Comparison of ENCODE assay signal across 19 cellular contexts in the genomic region with DNA sequence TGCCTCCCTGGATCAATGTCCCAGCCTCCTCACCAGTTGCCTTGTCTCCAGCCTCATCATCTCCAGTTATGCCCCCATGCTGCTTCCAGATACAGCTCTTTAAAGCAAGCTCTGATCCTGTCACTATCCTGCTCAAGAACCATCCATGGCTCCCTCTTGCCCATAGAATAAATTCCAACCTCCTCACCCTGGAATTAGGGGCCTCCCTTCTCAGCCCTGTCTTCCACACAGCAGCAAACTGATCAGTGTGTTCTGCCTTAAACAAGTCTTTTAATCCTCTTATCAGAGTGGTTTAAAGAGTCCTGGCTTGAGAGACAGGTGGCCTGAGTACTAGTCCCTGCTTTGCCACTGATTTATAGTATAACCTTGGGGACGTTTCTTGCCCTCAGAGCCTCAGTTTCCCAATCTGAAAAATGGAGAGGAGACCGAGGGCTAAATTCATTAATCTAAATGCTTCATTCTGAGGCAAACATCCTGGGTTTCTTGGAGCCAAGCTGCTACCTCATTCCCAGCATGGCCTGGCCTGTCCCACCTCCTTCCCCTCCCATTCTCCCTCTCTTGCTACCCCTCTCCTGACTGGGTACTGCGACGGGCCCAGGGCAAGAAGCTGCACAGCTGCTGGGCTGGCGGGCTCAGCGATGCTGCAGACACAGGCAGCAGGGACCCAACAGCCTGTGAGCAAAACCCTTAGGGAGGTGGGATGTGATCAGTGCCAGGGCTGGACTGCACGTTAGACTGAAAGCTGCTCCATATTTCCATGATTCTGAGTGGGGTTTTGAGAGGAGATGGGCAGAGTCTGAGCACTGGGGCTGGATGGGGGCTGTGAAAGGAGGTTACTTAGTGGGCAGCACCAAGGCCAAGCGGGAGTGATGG.
A peak's percentile ranks its signal among the peaks of the same experiment; 100 is the strongest.
DNase-seq lines count a peak whose midpoint lies in the region; ATAC-seq and TF ChIP-seq lines count a peak whose summit lies in the region.
"Had no signal": no experiment of that assay in that cellular context is flagged by ENCODE, and none has a peak within 500 bp of the region (broad histone marks: within the 10 kb centered on the region; RNA-seq: fewer than 3 reads in every experiment).

No MANE protein-coding gene starts in this region.

- no peak overlapping the region for H3K27ac ChIP-seq in HEK293 (ENCODE audit: extremely low read depth, low read depth, low read length)
- H3K27ac ChIP-seq: A549, HL-60, KMS-11 had no signal

- H3K4me1 ChIP-seq in HEK293 (ENCODE audit: control insufficient read depth, insufficient read depth, low read length): no peaks in the 10 kb centered on the region
- H3K4me1 ChIP-seq: A549 had no signal

- no peak for ATAC-seq in GM18907 (IDR thresholded peaks at IDR 0.05; ENCODE audit: unreplicated experiment)
- no peak for ATAC-seq in HG03442 (IDR thresholded peaks at IDR 0.05; ENCODE audit: unreplicated experiment)
- no peak for ATAC-seq in HG03097 (IDR thresholded peaks at IDR 0.05; ENCODE audit: low FRiP score, unreplicated experiment)
- ATAC-seq: A549, HepG2, Panc1, SK-N-SH treated with all-trans-retinoic acid at 6 μM for 48 hours had no signal

- POLR2A ChIA-PET in HEK293 (lab: Yijun Ruan, JAX): no interaction called here

- TF ChIP-seq CTCF in HEK293 (tag by site-specific recombination; IDR thresholded peaks at IDR 0.05): no peak

- CTCF ChIA-PET in HEK293 (lab: Yijun Ruan, JAX): no interaction called here

- no peaks in the 10 kb centered on the region for H3K36me3 ChIP-seq in HEK293 (ENCODE audit: control insufficient read depth in 2 of 2, insufficient read depth in 1 of 2, low read length in 2 of 2)

- no peak overlapping the region for H3K4me3 ChIP-seq in HEK293 (ENCODE audit: low read depth, low read length)
- H3K4me3 ChIP-seq: A549, GM23338 had no signal

- peak; percentile 69 for DNase-seq in D341Med (ENCODE audit: low spot score)
- peak; percentile 72 for DNase-seq in NCI-H82 treated with DMSO at 0.1 percent for 48 hours (lab: John Stamatoyannopoulos, UW; ENCODE audit: unreplicated experiment)
- peak; percentile 64 for DNase-seq in mesenteric fat pad (ENCODE audit: low spot score)
- DNase-seq: NCI-H1092 treated with DMSO at 0.1 percent for 48 hours; NCI-H1436 treated with DMSO at 0.1 percent for 48 hours; NCI-H2081; NCI-H446 treated with DMSO at 0.1 percent for 48 hours; NK-92 treated with Interleukin-12 subunit alpha and Interleukin-12 subunit beta, amount 100 ng/mL, for 24 hours had no signal

- H3K9me3 ChIP-seq in HEK293 (ENCODE audit: control insufficient read depth, insufficient read depth, low read depth, low read length): no peaks in the 10 kb centered on the region
- H3K9me3 ChIP-seq: A549 had no signal

TF ChIP-seq in HEK293, 187 proteins besides CTCF, POLR2A, EP300 and RAD21:
- TF ChIP-seq ZNF548 (tag by site-specific recombination; IDR thresholded peaks at IDR 0.05) (no peak), ZNF391 (tag by site-specific recombination; IDR thresholded peaks at IDR 0.05; ENCODE audit: borderline replicate concordance, low read depth) (no peak), ZNF16 (tag by site-specific recombination; IDR thresholded peaks at IDR 0.05; ENCODE audit: low read depth) (peak; percentile 71), ZNF221 (tag by site-specific recombination; IDR thresholded peaks at IDR 0.05; ENCODE audit: borderline replicate concordance) (no peak), ZNF629 (tag by site-specific recombination; IDR thresholded peaks at IDR 0.05) (no peak), ZNF169 (tag by site-specific recombination; IDR thresholded peaks at IDR 0.05) (no peak)
- TF ChIP-seq, protein P1, sequence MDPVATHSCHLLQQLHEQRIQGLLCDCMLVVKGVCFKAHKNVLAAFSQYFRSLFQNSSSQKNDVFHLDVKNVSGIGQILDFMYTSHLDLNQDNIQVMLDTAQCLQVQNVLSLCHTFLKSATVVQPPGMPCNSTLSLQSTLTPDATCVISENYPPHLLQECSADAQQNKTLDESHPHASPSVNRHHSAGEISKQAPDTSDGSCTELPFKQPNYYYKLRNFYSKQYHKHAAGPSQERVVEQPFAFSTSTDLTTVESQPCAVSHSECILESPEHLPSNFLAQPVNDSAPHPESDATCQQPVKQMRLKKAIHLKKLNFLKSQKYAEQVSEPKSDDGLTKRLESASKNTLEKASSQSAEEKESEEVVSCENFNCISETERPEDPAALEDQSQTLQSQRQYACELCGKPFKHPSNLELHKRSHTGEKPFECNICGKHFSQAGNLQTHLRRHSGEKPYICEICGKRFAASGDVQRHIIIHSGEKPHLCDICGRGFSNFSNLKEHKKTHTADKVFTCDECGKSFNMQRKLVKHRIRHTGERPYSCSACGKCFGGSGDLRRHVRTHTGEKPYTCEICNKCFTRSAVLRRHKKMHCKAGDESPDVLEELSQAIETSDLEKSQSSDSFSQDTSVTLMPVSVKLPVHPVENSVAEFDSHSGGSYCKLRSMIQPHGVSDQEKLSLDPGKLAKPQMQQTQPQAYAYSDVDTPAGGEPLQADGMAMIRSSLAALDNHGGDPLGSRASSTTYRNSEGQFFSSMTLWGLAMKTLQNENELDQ (tag by site-specific recombination; IDR thresholded peaks at IDR 0.05; ENCODE audit: low read depth): no peak
- TF ChIP-seq, protein P2, sequence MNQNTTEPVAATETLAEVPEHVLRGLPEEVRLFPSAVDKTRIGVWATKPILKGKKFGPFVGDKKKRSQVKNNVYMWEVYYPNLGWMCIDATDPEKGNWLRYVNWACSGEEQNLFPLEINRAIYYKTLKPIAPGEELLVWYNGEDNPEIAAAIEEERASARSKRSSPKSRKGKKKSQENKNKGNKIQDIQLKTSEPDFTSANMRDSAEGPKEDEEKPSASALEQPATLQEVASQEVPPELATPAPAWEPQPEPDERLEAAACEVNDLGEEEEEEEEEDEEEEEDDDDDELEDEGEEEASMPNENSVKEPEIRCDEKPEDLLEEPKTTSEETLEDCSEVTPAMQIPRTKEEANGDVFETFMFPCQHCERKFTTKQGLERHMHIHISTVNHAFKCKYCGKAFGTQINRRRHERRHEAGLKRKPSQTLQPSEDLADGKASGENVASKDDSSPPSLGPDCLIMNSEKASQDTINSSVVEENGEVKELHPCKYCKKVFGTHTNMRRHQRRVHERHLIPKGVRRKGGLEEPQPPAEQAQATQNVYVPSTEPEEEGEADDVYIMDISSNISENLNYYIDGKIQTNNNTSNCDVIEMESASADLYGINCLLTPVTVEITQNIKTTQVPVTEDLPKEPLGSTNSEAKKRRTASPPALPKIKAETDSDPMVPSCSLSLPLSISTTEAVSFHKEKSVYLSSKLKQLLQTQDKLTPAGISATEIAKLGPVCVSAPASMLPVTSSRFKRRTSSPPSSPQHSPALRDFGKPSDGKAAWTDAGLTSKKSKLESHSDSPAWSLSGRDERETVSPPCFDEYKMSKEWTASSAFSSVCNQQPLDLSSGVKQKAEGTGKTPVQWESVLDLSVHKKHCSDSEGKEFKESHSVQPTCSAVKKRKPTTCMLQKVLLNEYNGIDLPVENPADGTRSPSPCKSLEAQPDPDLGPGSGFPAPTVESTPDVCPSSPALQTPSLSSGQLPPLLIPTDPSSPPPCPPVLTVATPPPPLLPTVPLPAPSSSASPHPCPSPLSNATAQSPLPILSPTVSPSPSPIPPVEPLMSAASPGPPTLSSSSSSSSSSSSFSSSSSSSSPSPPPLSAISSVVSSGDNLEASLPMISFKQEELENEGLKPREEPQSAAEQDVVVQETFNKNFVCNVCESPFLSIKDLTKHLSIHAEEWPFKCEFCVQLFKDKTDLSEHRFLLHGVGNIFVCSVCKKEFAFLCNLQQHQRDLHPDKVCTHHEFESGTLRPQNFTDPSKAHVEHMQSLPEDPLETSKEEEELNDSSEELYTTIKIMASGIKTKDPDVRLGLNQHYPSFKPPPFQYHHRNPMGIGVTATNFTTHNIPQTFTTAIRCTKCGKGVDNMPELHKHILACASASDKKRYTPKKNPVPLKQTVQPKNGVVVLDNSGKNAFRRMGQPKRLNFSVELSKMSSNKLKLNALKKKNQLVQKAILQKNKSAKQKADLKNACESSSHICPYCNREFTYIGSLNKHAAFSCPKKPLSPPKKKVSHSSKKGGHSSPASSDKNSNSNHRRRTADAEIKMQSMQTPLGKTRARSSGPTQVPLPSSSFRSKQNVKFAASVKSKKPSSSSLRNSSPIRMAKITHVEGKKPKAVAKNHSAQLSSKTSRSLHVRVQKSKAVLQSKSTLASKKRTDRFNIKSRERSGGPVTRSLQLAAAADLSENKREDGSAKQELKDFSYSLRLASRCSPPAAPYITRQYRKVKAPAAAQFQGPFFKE (tag by site-specific recombination; IDR thresholded peaks at IDR 0.05; ENCODE audit: borderline replicate concordance): no peak
TF ChIP-seq in HEK293: peak in this region for 1.
